Comparison of ENCODE assay signal across 17 cellular contexts in the genomic region with DNA sequence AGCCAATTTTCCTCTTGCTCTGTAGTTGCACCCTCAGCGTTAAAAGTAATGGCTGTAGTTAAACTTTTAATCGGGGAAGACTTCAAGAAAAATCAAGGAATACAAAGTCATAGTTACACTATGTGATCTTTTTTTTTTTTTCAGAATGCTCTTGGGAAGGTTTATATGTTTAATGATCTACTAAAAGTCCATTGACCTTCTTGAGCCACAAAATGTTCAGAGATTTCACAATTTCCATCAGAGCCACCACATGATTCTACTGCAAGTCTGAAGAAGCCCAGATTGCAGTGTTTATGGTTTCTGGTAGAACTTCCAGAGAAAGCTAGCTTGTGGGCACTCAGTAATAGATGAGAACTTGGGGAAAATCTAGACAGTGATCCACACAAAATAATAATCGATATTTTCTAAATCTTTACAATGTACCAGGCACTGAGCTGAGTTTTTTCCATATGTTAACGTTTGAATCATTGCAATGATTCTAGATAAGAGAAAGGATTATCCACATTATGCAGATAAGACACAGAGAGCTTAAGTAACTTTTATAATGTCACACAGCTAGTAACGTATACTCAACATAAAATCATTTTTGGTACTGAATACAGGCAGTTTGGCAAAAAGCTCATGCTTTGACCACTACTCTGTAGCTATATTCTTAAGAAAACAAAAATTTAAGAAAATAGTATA. TPM values are rescaled to one million over a fixed set of nuclear protein-coding genes. Genes with fewer than 3 reads are reported as not detected.
DNase-seq lines count a peak whose midpoint lies in the region; ATAC-seq lines count a peak whose summit lies in the region.
"Had no signal": no experiment of that assay in that cellular context is flagged by ENCODE, and none has a peak within 500 bp of the region (broad histone marks: within the 10 kb centered on the region; RNA-seq: fewer than 3 reads in every experiment).

No MANE protein-coding gene starts in this region.

- peak; percentile 65 for DNase-seq in Caki2 (ENCODE audit: low read depth)
- DNase-seq in fibroblast of peridontal ligament (ENCODE audit: extremely low read depth), result peak; percentile 75
- DNase-seq in left lobe of liver (ENCODE audit: low spot score), result no peak
- no peak for DNase-seq in sciatic nerve (ENCODE audit: low spot score)
- no peak for DNase-seq in NCI-H2227 treated with DMSO at 0.1 percent for 48 hours (lab: John Stamatoyannopoulos, UW)
- no peak for DNase-seq in stimulated activated naive B cell treated with anti-CD40 and anti-IgM and Interleukin-4, amounts not matched to agents 10 μg/mL and 1 μg/mL and 100 μg/mL, for 72 hours
- no peak for DNase-seq in Karpas-422
- DNase-seq in anterior cingulate cortex (lab: John Stamatoyannopoulos, UW), result no peak
- DNase-seq: CD8-positive, alpha-beta T cell; KG1; NCI-H1417; NCI-H187 treated with DMSO at 0.1 percent for 48 hours; NCI-H345; NCI-H524 treated with DMSO at 0.1 percent for 48 hours had no signal

- H3K4me1 ChIP-seq in Karpas-422 (ENCODE audit: low read length), result peaks cover 6% of the 10 kb centered on the region
- H3K4me1 ChIP-seq: BLaER1 treated with 17β-estradiol and CSF1 and Interleukin-3, amounts not matched to agents 10 nM and 100 nM had no signal

- H2AFZ ChIP-seq in Karpas-422 (ENCODE audit: low read length), result no peak overlapping the region

- in situ Hi-C loops in Caki2 (cut with HindIII; ENCODE audit: low pct_unique_long_range_greater_than_20kb, low sequenced_read_pairs), result no loop called here

- H3K4me3 ChIP-seq in Karpas-422 (ENCODE audit: low read length), result no peak overlapping the region
- H3K4me3 ChIP-seq: BLaER1 treated with 17β-estradiol and CSF1 and Interleukin-3, amounts not matched to agents 10 nM and 100 nM had no signal

- no peaks in the 10 kb centered on the region for H3K79me2 ChIP-seq in Karpas-422 (ENCODE audit: low read length)

- H3K27me3 Mint-ChIP-seq in stimulated activated naive B cell treated with anti-CD40 and anti-IgM and Interleukin-4, amounts not matched to agents 10 μg/mL and 1 μg/mL and 100 μg/mL, for 72 hours, result peaks cover 4 to 12% of the 10 kb centered on the region in 2 donors

- H3K4me3 Mint-ChIP-seq in stimulated activated naive B cell treated with anti-CD40 and anti-IgM and Interleukin-4, amounts not matched to agents 10 μg/mL and 1 μg/mL and 100 μg/mL, for 72 hours, result no peak overlapping the region
- H3K4me3 Mint-ChIP-seq: CD8-positive, alpha-beta T cell had no signal

- ATAC-seq in left lobe of liver (peak; percentile 83), sciatic nerve (peak; percentile 68)
- no peak for ATAC-seq in stimulated activated naive B cell treated with anti-CD40 and anti-IgM and Interleukin-4, amounts not matched to agents 10 μg/mL and 1 μg/mL and 100 μg/mL, for 72 hours (replicated peaks)
- ATAC-seq: CD8-positive, alpha-beta T cell had no signal

- intact Hi-C loops in sciatic nerve (cut with DNase I), result no loop called here

- H3K36me3 ChIP-seq in Karpas-422 (ENCODE audit: insufficient read depth, low read length), result no peaks in the 10 kb centered on the region
- H3K36me3 ChIP-seq: BLaER1 treated with 17β-estradiol and CSF1 and Interleukin-3, amounts not matched to agents 10 nM and 100 nM had no signal

- H3K27me3 ChIP-seq in Karpas-422 (ENCODE audit: low read length), result no peaks in the 10 kb centered on the region
- H3K27me3 ChIP-seq: BLaER1 treated with 17β-estradiol and CSF1 and Interleukin-3, amounts not matched to agents 10 nM and 100 nM had no signal

- H3K4me2 ChIP-seq in Karpas-422 (ENCODE audit: low read depth, low read length, poor library complexity, severe bottlenecking), result no peak overlapping the region
- H3K4me2 ChIP-seq: BLaER1 treated with 17β-estradiol and CSF1 and Interleukin-3, amounts not matched to agents 10 nM and 100 nM had no signal

- H3K9me3 Mint-ChIP-seq in stimulated activated naive B cell treated with anti-CD40 and anti-IgM and Interleukin-4, amounts not matched to agents 10 μg/mL and 1 μg/mL and 100 μg/mL, for 72 hours, result no peaks in the 10 kb centered on the region
- H3K9me3 Mint-ChIP-seq: CD8-positive, alpha-beta T cell had no signal

- no peaks in the 10 kb centered on the region for H3K4me1 Mint-ChIP-seq in stimulated activated naive B cell treated with anti-CD40 and anti-IgM and Interleukin-4, amounts not matched to agents 10 μg/mL and 1 μg/mL and 100 μg/mL, for 72 hours

- H3K9me3 ChIP-seq in Karpas-422 (ENCODE audit: low read length), result no peaks in the 10 kb centered on the region
- H3K9me3 ChIP-seq: BLaER1 treated with 17β-estradiol and CSF1 and Interleukin-3, amounts not matched to agents 10 nM and 100 nM had no signal

- no peak overlapping the region for H3K27ac ChIP-seq in Karpas-422 (ENCODE audit: low read length)
- H3K27ac ChIP-seq: BLaER1 treated with 17β-estradiol and CSF1 and Interleukin-3, amounts not matched to agents 10 nM and 100 nM had no signal

- no peak overlapping the region for H3K27ac Mint-ChIP-seq in stimulated activated naive B cell treated with anti-CD40 and anti-IgM and Interleukin-4, amounts not matched to agents 10 μg/mL and 1 μg/mL and 100 μg/mL, for 72 hours
- H3K27ac Mint-ChIP-seq: CD8-positive, alpha-beta T cell had no signal

- no peak overlapping the region for H3K9ac ChIP-seq in Karpas-422 (ENCODE audit: low read length)
- H3K9ac ChIP-seq: BLaER1 treated with 17β-estradiol and CSF1 and Interleukin-3, amounts not matched to agents 10 nM and 100 nM had no signal

- H3K36me3 Mint-ChIP-seq in stimulated activated naive B cell treated with anti-CD40 and anti-IgM and Interleukin-4, amounts not matched to agents 10 μg/mL and 1 μg/mL and 100 μg/mL, for 72 hours, result no peaks in the 10 kb centered on the region
- H3K36me3 Mint-ChIP-seq: CD8-positive, alpha-beta T cell had no signal

- no peaks in the 10 kb centered on the region; the same call in 1 of the 2 replicates for H3K9me2 ChIP-seq in Karpas-422 (replicated peaks; ENCODE audit: insufficient read depth, low read length)

- H4K20me1 ChIP-seq in Karpas-422 (ENCODE audit: insufficient read depth, low read depth, low read length), result no peaks in the 10 kb centered on the region
- H4K20me1 ChIP-seq: BLaER1 treated with 17β-estradiol and CSF1 and Interleukin-3, amounts not matched to agents 10 nM and 100 nM had no signal

RNA-seq across cellular contexts. Expression of gene GYS2, which starts 38.3 kb away (rescaled TPM):
- not detected in 2 replicates for total RNA-seq in Caki2 (2014; rRNA removed; shearing (Covaris generic); ENCODE audit: low replicate concordance)
- total RNA-seq in left lobe of liver, result 40.9 TPM
- 0.27 TPM for total RNA-seq in sciatic nerve
- not detected in 2 replicates for total RNA-seq in Karpas-422 (2014; rRNA removed; shearing (Covaris generic); ENCODE audit: low replicate concordance)
- total RNA-seq: H1, M059J had no signal

RNA-seq across cellular contexts. Expression of gene SPX, which starts 40.3 kb away (rescaled TPM):
- 33.4 and 49.3 TPM in 2 replicates for total RNA-seq in Caki2 (2014; rRNA removed; shearing (Covaris generic); ENCODE audit: low replicate concordance)
- total RNA-seq in left lobe of liver (0.23 TPM), sciatic nerve (1.3 TPM)
- total RNA-seq in Karpas-422 (2014; rRNA removed; shearing (Covaris generic); ENCODE audit: low replicate concordance), result 327 and 787 TPM in 2 replicates
- total RNA-seq: CD8-positive, alpha-beta T cell had no signal

Comparison
In these comparisons a context has a peak if more than half of its experiments do, and no peak if none do; other contexts are left out.
1. DNase-seq: peak in Caki2 (single experiment) and fibroblast of peridontal ligament (single experiment); none in left lobe of liver (single experiment), sciatic nerve (single experiment), NCI-H2227 treated with DMSO at 0.1 percent for 48 hours (single experiment), stimulated activated naive B cell treated with anti-CD40 and anti-IgM and Interleukin-4, amounts not matched to agents 10 μg/mL and 1 μg/mL and 100 μg/mL, for 72 hours (single experiment), Karpas-422 (single experiment) and anterior cingulate cortex (0 of 58).
2. ATAC-seq: peak in left lobe of liver (single experiment) and sciatic nerve (single experiment); none in stimulated activated naive B cell treated with anti-CD40 and anti-IgM and Interleukin-4, amounts not matched to agents 10 μg/mL and 1 μg/mL and 100 μg/mL, for 72 hours (0 of 2).
3. RNA of gene GYS2, which starts 38.3 kb away (total RNA-seq): 40.9 TPM in left lobe of liver (single experiment); 0.27 TPM in sciatic nerve (single experiment), not detected in Caki2 and not detected in Karpas-422; every median in the first group is over 10 times any median in the second.